Comparison of ENCODE assay signal across 8 cellular contexts in genomic region chr5:132385321-132386105, GRCh38. TPM values are rescaled to one million over a fixed set of nuclear protein-coding genes. Genes with fewer than 3 reads are reported as not detected.
DNase-seq lines count a peak whose midpoint lies in the region; ATAC-seq and TF ChIP-seq lines count a peak whose summit lies in the region.

No MANE protein-coding gene starts in this region.

- H3K4me3 ChIP-seq in OCI-LY7 (ENCODE audit: low read depth, low read length, poor library complexity, severe bottlenecking), result no peak overlapping the region
- H3K4me3 ChIP-seq in fibroblast of lung (replicated peaks in 1 of 4; ENCODE audit: control extremely low read depth in 1 of 4, insufficient read depth in 1 of 4, low read depth in 3 of 4, low read length in 4 of 4), result no peak overlapping the region
- peak overlapping the region in 1 of 2 donors; percentile 0 for H3K4me3 ChIP-seq in neuronal stem cell (ENCODE audit: low read length in 2 of 2)
- no peak overlapping the region for H3K4me3 ChIP-seq in thoracic aorta

- peaks cover 53% of the 10 kb centered on the region for H3K4me1 Mint-ChIP-seq in activated T-helper 1 cell treated with anti-CD3 and anti-CD28 coated beads, Interleukin-12 subunit alpha, Interleukin-12 subunit beta, Interleukin-2, Interleukin-4 antibody, amounts not matched to agents 30 ng/mL and 10 ng/mL and 1 ng/mL, durations not matched to agents 14 hours and 24 hours and 36 hours (ENCODE audit: low read depth)

- no TSS peak for BruUV-seq in OCI-LY7 (replicated peaks; lab: Mats Ljungman, UMichigan)

- H2BK15ac ChIP-seq in neuronal stem cell (ENCODE audit: low read length), result no peak overlapping the region

- TF ChIP-seq CTCF in OCI-LY7 (conservative IDR thresholded peaks at IDR 0.05; ENCODE audit: low read length), result peak; percentile 99
- TF ChIP-seq CTCF in fibroblast of lung (conservative IDR thresholded peaks at IDR 0.05 in 1 of 2, IDR thresholded peaks at IDR 0.05 in 1 of 2; ENCODE audit: low read depth in 1 of 2, low read length in 2 of 2), result peak; percentile 75 to 77
- peak; percentile 73 for TF ChIP-seq CTCF in thoracic aorta (IDR thresholded peaks at IDR 0.05)

- in situ Hi-C loops in Caki2 (cut with HindIII; ENCODE audit: low pct_unique_long_range_greater_than_20kb, low sequenced_read_pairs), result loop anchor here (25.0 kb wide), 1 partner anchor 102 kb away; the partner anchor contains the start of gene IRF1

- POLR2A ChIA-PET in OCI-LY7 (lab: Charles Lee), result interaction anchor here (0.6 kb wide), 1 partner anchor 9 kb away, joined by 3 read pairs; no protein-coding TSS in a partner anchor

- H3K36me3 Mint-ChIP-seq in activated T-helper 1 cell treated with anti-CD3 and anti-CD28 coated beads, Interleukin-12 subunit alpha, Interleukin-12 subunit beta, Interleukin-2, Interleukin-4 antibody, amounts not matched to agents 30 ng/mL and 10 ng/mL and 1 ng/mL, durations not matched to agents 14 hours and 24 hours and 36 hours (ENCODE audit: low read depth), result peaks cover 1% of the 10 kb centered on the region

- H3K4me2 ChIP-seq in OCI-LY7 (ENCODE audit: low read length) (no peak overlapping the region), fibroblast of lung (ENCODE audit: extremely low read depth, insufficient read depth, low read length) (no peak overlapping the region), neuronal stem cell (ENCODE audit: insufficient read depth, low read length, poor library complexity, severe bottlenecking) (no peak overlapping the region)

- H2BK5ac ChIP-seq in neuronal stem cell (ENCODE audit: low read length), result no peak overlapping the region

- no peaks in the 10 kb centered on the region for H3K79me1 ChIP-seq in neuronal stem cell (ENCODE audit: low read depth, low read length)

- CTCF ChIA-PET in OCI-LY7 (lab: Charles Lee; ENCODE audit: unreplicated experiment), result interaction anchor here (1.4 to 2.9 kb wide), 3 partner anchors 95 to 121 kb away, joined by 5 to 38 read pairs (median 6); no protein-coding TSS in a partner anchor

- H3K27me3 Mint-ChIP-seq in activated T-helper 1 cell treated with anti-CD3 and anti-CD28 coated beads, Interleukin-12 subunit alpha, Interleukin-12 subunit beta, Interleukin-2, Interleukin-4 antibody, amounts not matched to agents 30 ng/mL and 10 ng/mL and 1 ng/mL, durations not matched to agents 14 hours and 24 hours and 36 hours (ENCODE audit: insufficient read depth), result peaks cover 3% of the 10 kb centered on the region

- H3K18ac ChIP-seq in neuronal stem cell (ENCODE audit: low read length), result no peak overlapping the region

- no peak overlapping the region for H3K4ac ChIP-seq in neuronal stem cell (ENCODE audit: low read length)

- H4K91ac ChIP-seq in neuronal stem cell (ENCODE audit: low read depth, low read length, poor library complexity), result peak overlapping the region; percentile 31

- no peak overlapping the region for H3K27ac ChIP-seq in OCI-LY7 (ENCODE audit: low read depth, low read length, poor library complexity, severe bottlenecking)
- peak overlapping the region; percentile 32 for H3K27ac ChIP-seq in fibroblast of lung (ENCODE audit: insufficient read depth, low read length)
- no peak overlapping the region for H3K27ac ChIP-seq in neuronal stem cell (replicated peaks; ENCODE audit: low read length)
- H3K27ac ChIP-seq in thoracic aorta, result peak overlapping the region; percentile 32 to 94

- H3K9me2 ChIP-seq in OCI-LY7 (ENCODE audit: insufficient read depth, low read length), result no peaks in the 10 kb centered on the region

- H3K79me2 ChIP-seq in OCI-LY7 (ENCODE audit: insufficient read depth, low read depth, low read length) (no peaks in the 10 kb centered on the region), fibroblast of lung (ENCODE audit: control insufficient read depth, insufficient read depth, low read length) (no peaks in the 10 kb centered on the region)

- no CpG with 5 or more reads among the region's 9 CpGs for WGBS in neuronal stem cell (ENCODE audit: extremely low coverage in 2 of 2, insufficient read length in 2 of 2, insufficient replicate concordance in 1 of 2), 2 donors

- H3K9me3 ChIP-seq in OCI-LY7 (ENCODE audit: low read length) (no peaks in the 10 kb centered on the region), fibroblast of lung (ENCODE audit: control insufficient read depth, insufficient read depth, low read depth, low read length) (no peaks in the 10 kb centered on the region), neuronal stem cell (replicated peaks in 1 of 2; ENCODE audit: control insufficient read depth in 2 of 2, insufficient read depth in 1 of 2, low read depth in 1 of 2, low read length in 2 of 2) (no peaks in the 10 kb centered on the region), thoracic aorta (no peaks in the 10 kb centered on the region)

- H3K9ac ChIP-seq in fibroblast of lung (ENCODE audit: insufficient read depth, low read length) (no peak overlapping the region), neuronal stem cell (ENCODE audit: low read depth, low read length, poor library complexity) (no peak overlapping the region)

- no peak overlapping the region for H2BK12ac ChIP-seq in neuronal stem cell (ENCODE audit: low read length)

- no peak overlapping the region for H2AK5ac ChIP-seq in neuronal stem cell (ENCODE audit: low read depth, low read length)

- H3K4me1 ChIP-seq in OCI-LY7 (ENCODE audit: insufficient read depth, low read length, poor library complexity, severe bottlenecking), result peaks cover 19% of the 10 kb centered on the region
- peaks cover 34% of the 10 kb centered on the region for H3K4me1 ChIP-seq in fibroblast of lung (ENCODE audit: control insufficient read depth, extremely low read depth, insufficient read depth, low read length)
- H3K4me1 ChIP-seq in neuronal stem cell (ENCODE audit: control insufficient read depth in 2 of 2, insufficient read depth in 1 of 2, low read depth in 1 of 2, low read length in 2 of 2), result peaks cover 0 to 4% of the 10 kb centered on the region in 2 donors
- peaks cover 22 to 56% of the 10 kb centered on the region in 2 donors for H3K4me1 ChIP-seq in thoracic aorta (ENCODE audit: control insufficient read depth in 1 of 2, low read depth in 2 of 2)

- H2AFZ ChIP-seq in OCI-LY7 (ENCODE audit: low read length), result peak overlapping the region; percentile 94
- peak overlapping the region; percentile 22 for H2AFZ ChIP-seq in fibroblast of lung (ENCODE audit: low read length)
- peak overlapping the region; percentile 52 for H2AFZ ChIP-seq in neuronal stem cell (ENCODE audit: low read length)

- H4K20me1 ChIP-seq in OCI-LY7 (ENCODE audit: insufficient read depth, low read length), result no peaks in the 10 kb centered on the region
- H4K20me1 ChIP-seq in fibroblast of lung (ENCODE audit: control insufficient read depth, extremely low read depth, insufficient read depth, low read length), result no peaks in the 10 kb centered on the region

- H3K27ac Mint-ChIP-seq in activated T-helper 1 cell treated with anti-CD3 and anti-CD28 coated beads, Interleukin-12 subunit alpha, Interleukin-12 subunit beta, Interleukin-2, Interleukin-4 antibody, amounts not matched to agents 30 ng/mL and 10 ng/mL and 1 ng/mL, durations not matched to agents 14 hours and 24 hours and 36 hours, result peak overlapping the region; percentile 75

- H3K4me3 Mint-ChIP-seq in activated T-helper 1 cell treated with anti-CD3 and anti-CD28 coated beads, Interleukin-12 subunit alpha, Interleukin-12 subunit beta, Interleukin-2, Interleukin-4 antibody, amounts not matched to agents 30 ng/mL and 10 ng/mL and 1 ng/mL, durations not matched to agents 14 hours and 24 hours and 36 hours, result no peak overlapping the region

- H4K8ac ChIP-seq in neuronal stem cell (ENCODE audit: low read depth, low read length), result no peak overlapping the region

- no peaks in the 10 kb centered on the region for H3K9me3 Mint-ChIP-seq in activated T-helper 1 cell treated with anti-CD3 and anti-CD28 coated beads, Interleukin-12 subunit alpha, Interleukin-12 subunit beta, Interleukin-2, Interleukin-4 antibody, amounts not matched to agents 30 ng/mL and 10 ng/mL and 1 ng/mL, durations not matched to agents 14 hours and 24 hours and 36 hours

- intact Hi-C loops in OCI-LY7 (cut with micrococcal nuclease; ENCODE audit: unreplicated experiment), result loop anchor here (1.0 to 10.0 kb wide), 9 partner anchors 25 to 482 kb away; partner anchors contain the start of genes GDF9, KIF3A and UQCRQ
- intact Hi-C loops in activated T-helper 1 cell treated with anti-CD3 and anti-CD28 coated beads, Interleukin-12 subunit alpha, Interleukin-12 subunit beta, Interleukin-2, Interleukin-4 antibody, amounts not matched to agents 30 ng/mL and 10 ng/mL and 1 ng/mL, durations not matched to agents 14 hours and 24 hours and 36 hours (cut with micrococcal nuclease), result loop anchor here (1.0 to 5.0 kb wide), 8 partner anchors 25 to 498 kb away; no protein-coding TSS in a partner anchor

- no peak overlapping the region for H2BK120ac ChIP-seq in neuronal stem cell (ENCODE audit: low read depth, low read length)

- ATAC-seq in thoracic aorta (ENCODE audit: insufficient number of reproducible peaks, low FRiP score, low read depth) (no peak), HG02588 (IDR thresholded peaks at IDR 0.05; ENCODE audit: unreplicated experiment) (no peak)

- no peak overlapping the region for H3K23ac ChIP-seq in neuronal stem cell (ENCODE audit: low read depth, low read length, poor library complexity)

- peak; percentile 58 for DNase-seq in Caki2 (ENCODE audit: low read depth)
- peak; percentile 59 for DNase-seq in HCEC 1CT
- DNase-seq in OCI-LY7 (ENCODE audit: low spot score), result peak; percentile 85
- DNase-seq in activated T-helper 1 cell treated with anti-CD3 and anti-CD28 coated beads, Interleukin-12 subunit alpha, Interleukin-12 subunit beta, Interleukin-2, Interleukin-4 antibody, amounts not matched to agents 30 ng/mL and 10 ng/mL and 1 ng/mL, durations not matched to agents 14 hours and 24 hours and 36 hours (ENCODE audit: low spot score), result peak; percentile 48
- peak; percentile 40 to 71 for DNase-seq in fibroblast of lung (ENCODE audit: low read depth in 2 of 2)
- DNase-seq in neuronal stem cell (ENCODE audit: low spot score), result no peak
- DNase-seq in thoracic aorta (ENCODE audit: low spot score), result no peak

- no peaks in the 10 kb centered on the region for H3K36me3 ChIP-seq in OCI-LY7 (ENCODE audit: insufficient read depth, low read length)
- H3K36me3 ChIP-seq in fibroblast of lung (ENCODE audit: control insufficient read depth, insufficient read depth, low read length), result no peaks in the 10 kb centered on the region
- no peaks in the 10 kb centered on the region for H3K36me3 ChIP-seq in neuronal stem cell (replicated peaks in 1 of 2; ENCODE audit: control insufficient read depth in 2 of 2, insufficient read depth in 2 of 2, low read length in 2 of 2)
- H3K36me3 ChIP-seq in thoracic aorta, result peaks cover 3% of the 10 kb centered on the region

- no peak overlapping the region for H3K14ac ChIP-seq in neuronal stem cell (ENCODE audit: low read length)

- H3K27me3 ChIP-seq in fibroblast of lung (ENCODE audit: control insufficient read depth, insufficient read depth, low read length), result no peaks in the 10 kb centered on the region
- H3K27me3 ChIP-seq in neuronal stem cell (ENCODE audit: control insufficient read depth in 3 of 3, insufficient read depth in 3 of 3, low read depth in 1 of 3, low read length in 3 of 3), result peaks cover 0 to under 1% (median 0%) of the 10 kb centered on the region in 3 experiments
- no peaks in the 10 kb centered on the region for H3K27me3 ChIP-seq in thoracic aorta (replicated peaks; ENCODE audit: insufficient read depth)

RNA-seq across cellular contexts. Expression of gene SLC22A5, which starts 16.0 kb away (rescaled TPM):
- 19.7 and 36.8 TPM in 2 replicates for total RNA-seq in Caki2 (2014; rRNA removed; shearing (Covaris generic); ENCODE audit: low replicate concordance)
- total RNA-seq in OCI-LY7 (2014; rRNA removed; shearing (Covaris generic)), result 0.88 TPM in 1 of 2 replicates, not detected in the other
- total RNA-seq in OCI-LY7 (2022) (0.18 and 0.36 TPM in 2 replicates), fibroblast of lung (7.7 and 8.8 TPM in 2 replicates), thoracic aorta (10 to 100 TPM; 24.9 to 30.8 TPM)
- total RNA-seq in activated T-helper 1 cell treated with anti-CD3 and anti-CD28 coated beads, Interleukin-12 subunit alpha, Interleukin-12 subunit beta, Interleukin-2, Interleukin-4 antibody, amounts not matched to agents 30 ng/mL and 10 ng/mL and 1 ng/mL, durations not matched to agents 14 hours and 24 hours and 36 hours, result 4.3 and 6.2 TPM in 2 replicates
- 3.4 and 8.2 TPM in 2 replicates for polyA plus RNA-seq in fibroblast of lung
- polyA plus RNA-seq in fibroblast of lung (2012), result 2.1 and 3.3 TPM in 2 replicates
- polyA minus RNA-seq in fibroblast of lung (ENCODE audit: low replicate concordance), result 35.8 and 42.9 TPM in 2 replicates
- 2.5 TPM for polyA plus RNA-seq in neuronal stem cell (2013, experiment 1 of 2)
- 1.9 TPM for polyA plus RNA-seq in neuronal stem cell (2013, experiment 2 of 2)

Comparison
In these comparisons a context has a peak if more than half of its experiments do, and no peak if none do; other contexts are left out.
1. DNase-seq: peak in Caki2 (single experiment), HCEC 1CT (single experiment), OCI-LY7 (single experiment), activated T-helper 1 cell treated with anti-CD3 and anti-CD28 coated beads, Interleukin-12 subunit alpha, Interleukin-12 subunit beta, Interleukin-2, Interleukin-4 antibody, amounts not matched to agents 30 ng/mL and 10 ng/mL and 1 ng/mL, durations not matched to agents 14 hours and 24 hours and 36 hours (single experiment) and fibroblast of lung (2 of 2); none in neuronal stem cell (single experiment) and thoracic aorta (single experiment).
2. H2AFZ ChIP-seq: peak in every context shown above with its lines; median percentile 94 in OCI-LY7; 52 in neuronal stem cell; 22 in fibroblast of lung.
3. H3K27ac ChIP-seq: peak in fibroblast of lung (single experiment) and thoracic aorta (2 of 2); none in OCI-LY7 (single experiment) and neuronal stem cell (single experiment).
4. Peak in every context shown above with its lines, with median percentiles within 50 percentile points of each other: CTCF ChIP-seq.